Comparison of ENCODE assay signal across 16 cellular contexts in the genomic region with DNA sequence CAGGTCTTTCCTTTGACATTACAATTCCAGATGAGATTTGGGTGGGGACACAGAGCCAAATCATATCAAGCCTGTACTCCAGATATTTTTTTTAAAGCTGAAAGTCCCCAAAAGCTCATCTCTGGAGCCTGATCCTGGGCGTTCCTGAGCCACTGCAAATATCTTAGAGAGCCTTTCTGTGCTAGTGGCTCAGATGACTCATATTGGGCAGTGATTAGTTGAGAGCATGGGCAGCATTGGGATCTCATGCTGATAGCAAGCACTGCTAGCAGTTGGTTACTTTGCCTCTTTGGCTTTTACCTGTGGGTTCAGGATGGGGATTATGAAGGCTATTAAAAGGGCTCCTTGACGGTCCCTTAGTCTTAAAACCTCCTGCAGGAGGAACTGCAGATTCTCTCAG. TPM values are rescaled to one million over a fixed set of nuclear protein-coding genes. Genes with fewer than 3 reads are reported as not detected.
"Had no signal": no experiment of that assay in that cellular context is flagged by ENCODE, and none has a peak within 500 bp of the region (broad histone marks: within the 10 kb centered on the region; RNA-seq: fewer than 3 reads in every experiment).

No MANE protein-coding gene starts in this region.

- ATAC-seq: natural killer cell treated with Interleukin-12 subunit alpha and Interleukin-12 subunit beta and Interleukin-15 and Interleukin-18, amount 100 ng/mL, for 72 hours; stimulated activated naive CD8-positive, alpha-beta T cell treated with anti-CD3 and anti-CD28 coated beads, Interleukin-15, Interleukin-2, amounts not matched to agents 100 U/mL and 50 U/mL, for 24 hours had no signal

- H3K27me3 ChIP-seq: transverse colon had no signal

- H3K9me3 ChIP-seq: transverse colon had no signal

- FAIRE-seq: endothelial cell of umbilical vein had no signal

- H3K4me2 ChIP-seq: smooth muscle cell had no signal

- DNase-seq: activated CD4-positive, alpha-beta T cell treated with anti-CD3 and anti-CD28 coated beads, Interleukin-2, amount 10 ng/mL, durations not matched to agents 7 days and 5 days; activated CD4-positive, CD25-positive, alpha-beta regulatory T cell; activated naive CD4-positive, alpha-beta T cell treated with anti-CD3 and anti-CD28 coated beads for 36 hours; effector CD8-positive, alpha-beta T cell; hippocampal formation; mesenchymal stem cell; stimulated activated CD4-positive, alpha-beta T cell treated with anti-CD3 and anti-CD28 coated beads, Interleukin-4, amount 100 ng/mL, for 4 hours; stimulated activated CD8-positive, alpha-beta memory T cell treated with anti-CD3 and anti-CD28 coated beads, Interleukin-4, amount 100 ng/mL, for 48 hours; stimulated activated naive CD8-positive, alpha-beta T cell treated with anti-CD3 and anti-CD28 coated beads, Interleukin-15, Interleukin-2, amounts not matched to agents 100 U/mL and 50 U/mL, for 24 hours; transverse colon had no signal

- H3K36me3 ChIP-seq: transverse colon had no signal

- H3K4me3 ChIP-seq: smooth muscle cell, transverse colon had no signal

RNA-seq across cellular contexts. Expression of a gene that starts 51.4 kb away (rescaled TPM):
- total RNA-seq: activated CD4-positive, alpha-beta T cell treated with anti-CD3 and anti-CD28 coated beads, Interleukin-2, amount 10 ng/mL, durations not matched to agents 7 days and 5 days; activated CD8-positive, alpha-beta memory T cell treated with anti-CD3 and anti-CD28 coated beads for 36 hours; activated naive CD4-positive, alpha-beta T cell treated with anti-CD3 and anti-CD28 coated beads for 36 hours; activated T-helper 1 cell treated with anti-CD3 and anti-CD28 coated beads, Interleukin-12 subunit alpha, Interleukin-12 subunit beta, Interleukin-2, Interleukin-4 antibody, amounts not matched to agents 30 ng/mL and 10 ng/mL and 1 ng/mL, durations not matched to agents 14 hours and 24 hours and 36 hours; endothelial cell of umbilical vein; kidney epithelial cell; natural killer cell treated with Interleukin-12 subunit alpha and Interleukin-12 subunit beta and Interleukin-15 and Interleukin-18, amount 100 ng/mL, for 72 hours had no signal
- polyA plus RNA-seq: endothelial cell of umbilical vein had no signal
